In the genomic region with DNA sequence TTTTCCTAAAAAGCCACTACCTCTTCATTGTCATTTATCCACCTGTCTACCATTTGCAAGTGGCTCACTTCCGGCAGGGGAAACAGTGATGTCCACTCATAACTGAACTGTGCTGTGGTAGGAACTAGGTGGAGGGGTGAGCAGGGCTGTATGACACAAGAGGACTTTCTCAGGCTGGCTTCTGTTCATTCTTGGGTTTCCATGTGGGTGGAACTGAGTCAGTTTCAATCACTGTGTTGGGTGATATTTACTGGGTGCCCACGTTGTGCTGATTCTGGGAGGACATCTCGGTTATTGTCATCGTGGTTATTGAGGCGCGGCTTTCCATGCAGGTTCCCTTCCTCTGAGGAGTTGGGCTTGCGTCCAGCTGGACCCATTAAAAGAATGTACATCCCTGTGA, we compare ENCODE assay signal across 9 cellular contexts. TPM values are rescaled to one million over a fixed set of nuclear protein-coding genes. Genes with fewer than 3 reads are reported as not detected.
DNase-seq lines count a peak whose midpoint lies in the region; ATAC-seq, FAIRE-seq and TF ChIP-seq lines count a peak whose summit lies in the region.
"Had no signal": no experiment of that assay in that cellular context is flagged by ENCODE, and none has a peak within 500 bp of the region (broad histone marks: within the 10 kb centered on the region; RNA-seq: fewer than 3 reads in every experiment).

No MANE protein-coding gene starts in this region.

- no peaks in the 10 kb centered on the region for H3K9me3 Mint-ChIP-seq in CD8-positive, alpha-beta T cell

- intact Hi-C loops in CD8-positive, alpha-beta T cell (cut with DNase I, micrococcal nuclease): no loop called here

- no peak overlapping the region for H3K27ac ChIP-seq in Karpas-422 (ENCODE audit: low read length)
- H3K27ac ChIP-seq in CD8-positive, alpha-beta T cell (ENCODE audit: low read depth, low read length): no peak overlapping the region
- H3K27ac ChIP-seq in RWPE1: no peak overlapping the region

- no peak overlapping the region for H3K27ac Mint-ChIP-seq in CD8-positive, alpha-beta T cell

- peaks cover 26% of the 10 kb centered on the region for H3K27me3 Mint-ChIP-seq in CD8-positive, alpha-beta T cell (ENCODE audit: low read depth)

- in situ Hi-C loops in ACHN (cut with HindIII; ENCODE audit: low pct_ligation_motif_present, low pct_unique_long_range_greater_than_20kb, low sequenced_read_pairs): no loop called here

- no peak overlapping the region for H3K4me3 ChIP-seq in Karpas-422 (ENCODE audit: low read length)
- H3K4me3 ChIP-seq in CD8-positive, alpha-beta T cell (ENCODE audit: low read depth, low read length): no peak overlapping the region

- H3K27me3 ChIP-seq in Karpas-422 (ENCODE audit: low read length): no peaks in the 10 kb centered on the region
- no peaks in the 10 kb centered on the region for H3K27me3 ChIP-seq in CD8-positive, alpha-beta T cell (ENCODE audit: insufficient read depth, low read length)

- no peak overlapping the region for H3K4me3 Mint-ChIP-seq in CD8-positive, alpha-beta T cell
- H3K4me3 Mint-ChIP-seq: CD14-positive monocyte had no signal

- H3K9me3 ChIP-seq in Karpas-422 (ENCODE audit: low read length): no peaks in the 10 kb centered on the region
- H3K9me3 ChIP-seq in CD8-positive, alpha-beta T cell (ENCODE audit: low read length): no peaks in the 10 kb centered on the region

- no peak overlapping the region for H3K4me2 ChIP-seq in Karpas-422 (ENCODE audit: low read depth, low read length, poor library complexity, severe bottlenecking)

- no peak for DNase-seq in GM12891 (ENCODE audit: insufficient read length, low spot score)
- DNase-seq in left lobe of liver (ENCODE audit: low spot score): peak; percentile 26
- no peak for DNase-seq in ACHN
- no peak for DNase-seq in Karpas-422
- no peak for DNase-seq in CD8-positive, alpha-beta T cell
- no peak for DNase-seq in RWPE1 (ENCODE audit: low spot score)

- no peak for TF ChIP-seq POLR2A in GM12891 (IDR thresholded peaks at IDR 0.05; ENCODE audit: low read depth, low read length)

- peak; percentile 87 for FAIRE-seq in GM12891 (lab: Jason Lieb, UNC)

- CTCF ChIA-PET in CD8-positive, alpha-beta T cell (lab: Charles Lee): interaction anchor here (1.0 kb wide), 1 partner anchor 16 kb away, joined by 4 read pairs; no protein-coding TSS in a partner anchor
- CTCF ChIA-PET in RWPE1 (lab: Yijun Ruan, JAX): no interaction called here

- H3K9me2 ChIP-seq in Karpas-422 (replicated peaks; ENCODE audit: insufficient read depth, low read length): no peaks in the 10 kb centered on the region

- H3K36me3 Mint-ChIP-seq in CD8-positive, alpha-beta T cell: no peaks in the 10 kb centered on the region

- no peaks in the 10 kb centered on the region for H3K36me3 ChIP-seq in Karpas-422 (ENCODE audit: insufficient read depth, low read length)
- no peaks in the 10 kb centered on the region for H3K36me3 ChIP-seq in CD8-positive, alpha-beta T cell (ENCODE audit: insufficient read depth, low read length)

- POLR2A ChIA-PET in CD8-positive, alpha-beta T cell (lab: Charles Lee): no interaction called here
- POLR2A ChIA-PET in RWPE1 (lab: Yijun Ruan, JAX; ENCODE audit: low non-redundant PET): no interaction called here

- H2AFZ ChIP-seq in Karpas-422 (ENCODE audit: low read length): no peak overlapping the region

- H3K4me1 Mint-ChIP-seq in CD8-positive, alpha-beta T cell (ENCODE audit: low read depth): no peaks in the 10 kb centered on the region

- no peak overlapping the region for H3K9ac ChIP-seq in Karpas-422 (ENCODE audit: low read length)

- no peaks in the 10 kb centered on the region for H3K79me2 ChIP-seq in Karpas-422 (ENCODE audit: low read length)

- H4K20me1 ChIP-seq in Karpas-422 (ENCODE audit: insufficient read depth, low read depth, low read length): no peaks in the 10 kb centered on the region

- H3K4me1 ChIP-seq in Karpas-422 (ENCODE audit: low read length): no peaks in the 10 kb centered on the region
- H3K4me1 ChIP-seq in CD8-positive, alpha-beta T cell (ENCODE audit: insufficient read depth, low read length): no peaks in the 10 kb centered on the region

- TF ChIP-seq CTCF in CD8-positive, alpha-beta T cell (IDR thresholded peaks at IDR 0.05): no peak
- TF ChIP-seq CTCF in RWPE1 (conservative IDR thresholded peaks at IDR 0.05; ENCODE audit: low read depth): no peak

- ATAC-seq in GM19463 (IDR thresholded peaks at IDR 0.05; ENCODE audit: unreplicated experiment): peak; percentile 81
- ATAC-seq in HG03175 (IDR thresholded peaks at IDR 0.05; ENCODE audit: unreplicated experiment): peak; percentile 73
- no peak for ATAC-seq in left lobe of liver
- ATAC-seq in CD8-positive, alpha-beta T cell: no peak

TF ChIP-seq in GM12891, 5 proteins besides CTCF, POLR2A, EP300 and RAD21:
- TF ChIP-seq POU2F2 (IDR thresholded peaks at IDR 0.05; ENCODE audit: low read depth, low read length) (no peak), PAX5 (IDR thresholded peaks at IDR 0.05; ENCODE audit: insufficient read depth, low read length, severe bottlenecking) (no peak), POLR2AphosphoS5 (IDR thresholded peaks at IDR 0.05; ENCODE audit: low read depth, low read length) (no peak), SPI1 (IDR thresholded peaks at IDR 0.05; ENCODE audit: low read depth, low read length) (no peak), TAF1 (IDR thresholded peaks at IDR 0.05; ENCODE audit: low read depth, low read length) (no peak)

RNA-seq across cellular contexts. Expression of gene RAMP3, which starts 38.8 kb away (rescaled TPM):
- polyA plus RNA-seq in GM12891 (2012; ENCODE audit: low read depth, missing spikeins): not detected
- 5.8 TPM for total RNA-seq in left lobe of liver
- not detected in 2 replicates for total RNA-seq in Karpas-422 (2014; rRNA removed; shearing (Covaris generic); ENCODE audit: low replicate concordance)
- total RNA-seq in CD8-positive, alpha-beta T cell: not detected
- polyA plus RNA-seq: CD14-positive monocyte had no signal

Comparison
In these comparisons a context has a peak if more than half of its experiments do, and no peak if none do; other contexts are left out.
1. ATAC-seq: peak in GM19463 (single experiment) and HG03175 (single experiment); none in left lobe of liver (single experiment) and CD8-positive, alpha-beta T cell (single experiment).